ENCODE assay signal across 9 cellular contexts in genomic region chr3:126476976-126477330, GRCh38. TPM values are rescaled to one million over a fixed set of nuclear protein-coding genes. Genes with fewer than 3 reads are reported as not detected.
A peak's percentile ranks its signal among the peaks of the same experiment; 100 is the strongest.
DNase-seq lines count a peak whose midpoint lies in the region; TF ChIP-seq lines count a peak whose summit lies in the region.
"Had no signal": no experiment of that assay in that cellular context is flagged by ENCODE, and none has a peak within 500 bp of the region (broad histone marks: within the 10 kb centered on the region; RNA-seq: fewer than 3 reads in every experiment).

No MANE protein-coding gene starts in this region.

- intact Hi-C loops in Calu3 (cut with micrococcal nuclease; ENCODE audit: unreplicated experiment): loop anchor here (10.0 kb wide), 1 partner anchor 202 kb away; no protein-coding TSS in a partner anchor

- H3K4me1 Mint-ChIP-seq in Calu3 (ENCODE audit: low read depth, unreplicated experiment): peaks cover 35% of the 10 kb centered on the region
- H3K4me1 Mint-ChIP-seq in chondrocyte (ENCODE audit: low read depth): peaks cover 41% of the 10 kb centered on the region

- peaks cover 8% of the 10 kb centered on the region for H3K27me3 Mint-ChIP-seq in Calu3 (ENCODE audit: unreplicated experiment)
- H3K27me3 Mint-ChIP-seq in chondrocyte (ENCODE audit: low read depth): no peaks in the 10 kb centered on the region

- H3K9me3 Mint-ChIP-seq in Calu3 (ENCODE audit: low read depth, unreplicated experiment) (no peaks in the 10 kb centered on the region), chondrocyte (ENCODE audit: low read depth) (no peaks in the 10 kb centered on the region)

- H4K20me1 ChIP-seq in osteoblast (ENCODE audit: insufficient read depth, low read length): peaks cover 29% of the 10 kb centered on the region

- H3K79me2 ChIP-seq in osteoblast (ENCODE audit: insufficient read depth, low read length): peaks cover 30% of the 10 kb centered on the region

- H3K27ac ChIP-seq in osteoblast (ENCODE audit: low read depth, low read length): no peak overlapping the region

- H3K36me3 Mint-ChIP-seq in Calu3 (ENCODE audit: insufficient read depth, unreplicated experiment): peaks cover 54% of the 10 kb centered on the region
- peaks cover 3% of the 10 kb centered on the region for H3K36me3 Mint-ChIP-seq in chondrocyte (ENCODE audit: low read depth)

- H3K27me3 ChIP-seq in osteoblast (ENCODE audit: insufficient read depth, low read length) (no peaks in the 10 kb centered on the region), BE2C (peaks cover 3% of the 10 kb centered on the region; the same call in 1 of the 2 replicates)
- H3K27me3 ChIP-seq: dorsolateral prefrontal cortex had no signal

- peak overlapping the region; percentile 97 for H3K4me2 ChIP-seq in osteoblast (ENCODE audit: insufficient read depth, low read length)

- H3K4me1 ChIP-seq in osteoblast (ENCODE audit: insufficient read depth, low read length): peaks cover 26% of the 10 kb centered on the region
- peaks cover 19% of the 10 kb centered on the region for H3K4me1 ChIP-seq in BE2C

- H3K36me3 ChIP-seq in osteoblast (ENCODE audit: insufficient read depth, low read length) (no peaks in the 10 kb centered on the region), BE2C (no peaks in the 10 kb centered on the region)

- H3K9me3 ChIP-seq in osteoblast (ENCODE audit: low read depth, low read length) (no peaks in the 10 kb centered on the region), BE2C (no peaks in the 10 kb centered on the region)

- peak overlapping the region; percentile 47 for H2AFZ ChIP-seq in osteoblast (ENCODE audit: low read length)

- TF ChIP-seq CTCF in Calu3 (IDR thresholded peaks at IDR 0.05; ENCODE audit: unreplicated experiment) (no peak), chondrocyte (IDR thresholded peaks at IDR 0.05) (no peak), osteoblast (IDR thresholded peaks at IDR 0.05; ENCODE audit: extremely low read depth, low read depth, low read length) (no peak), BE2C (IDR thresholded peaks at IDR 0.05; ENCODE audit: low read depth, low read length) (no peak)

- no TSS peak for BruUV-seq in Calu3 (replicated peaks; lab: Mats Ljungman, UMichigan)

- H3K4me3 Mint-ChIP-seq in Calu3 (ENCODE audit: low read depth, unreplicated experiment) (peak overlapping the region; percentile 76), chondrocyte (ENCODE audit: unreplicated experiment) (peak overlapping the region; percentile 54)

- CTCF ChIA-PET in Calu3 (lab: Charles Lee): interaction anchor here (1.0 kb wide), 1 partner anchor 45 kb away, joined by 3 read pairs; no protein-coding TSS in a partner anchor

- DNase-seq in Calu3: no peak
- DNase-seq in NCI-H69 (lab: John Stamatoyannopoulos, UW): peak; percentile 47
- DNase-seq in chondrocyte (ENCODE audit: low spot score): no peak
- DNase-seq in osteoblast (ENCODE audit: insufficient read length, low spot score, missing footprints): no peak
- no peak for DNase-seq in NCI-H1092 (lab: John Stamatoyannopoulos, UW)
- DNase-seq in BE2C: no peak
- no peak for DNase-seq in amygdala (lab: John Stamatoyannopoulos, UW)

- no peak overlapping the region for H3K4me3 ChIP-seq in osteoblast (ENCODE audit: insufficient read depth, low read length)
- H3K4me3 ChIP-seq in BE2C (ENCODE audit: low read depth, low read length): no peak overlapping the region

- H3K27ac Mint-ChIP-seq in Calu3 (ENCODE audit: unreplicated experiment) (peak overlapping the region; percentile 84), chondrocyte (ENCODE audit: unreplicated experiment) (no peak overlapping the region)

RNA-seq across cellular contexts. Expression of gene ZXDC, which starts 1.3 kb away (rescaled TPM):
- 62.3 and 63.8 TPM in 2 replicates for total RNA-seq in Calu3 (2022)
- total RNA-seq in chondrocyte: 26.3 to 29.7 TPM (median 26.6 TPM) in 3 replicates
- 26.8 and 27.1 TPM in 2 replicates for total RNA-seq in osteoblast
- 27.0 TPM for polyA plus RNA-seq in BE2C (2012; ENCODE audit: insufficient read depth, insufficient read length, low read depth)

RNA-seq across cellular contexts. Expression of gene UROC1, which starts 40.6 kb away (rescaled TPM):
- total RNA-seq in Calu3 (2022) (not detected in 2 replicates), chondrocyte (0.15 TPM in 1 of 3 replicates, not detected in the others), osteoblast (not detected in 2 replicates)
- not detected for polyA plus RNA-seq in BE2C (2012; ENCODE audit: insufficient read depth, insufficient read length, low read depth)
- polyA plus RNA-seq: keratinocyte had no signal

RNA-seq across cellular contexts. Expression of gene CHST13, which starts 47.0 kb away (rescaled TPM):
- total RNA-seq in Calu3 (2022): 1.1 and 1.3 TPM in 2 replicates
- not detected in 3 replicates for total RNA-seq in chondrocyte
- total RNA-seq in osteoblast: under 0.01 TPM in 1 of 2 replicates, not detected in the other
- polyA plus RNA-seq in BE2C (2012; ENCODE audit: insufficient read depth, insufficient read length, low read depth): not detected
- polyA plus RNA-seq: keratinocyte had no signal
